25 cellular contexts compared by ENCODE assay signal in the genomic region with DNA sequence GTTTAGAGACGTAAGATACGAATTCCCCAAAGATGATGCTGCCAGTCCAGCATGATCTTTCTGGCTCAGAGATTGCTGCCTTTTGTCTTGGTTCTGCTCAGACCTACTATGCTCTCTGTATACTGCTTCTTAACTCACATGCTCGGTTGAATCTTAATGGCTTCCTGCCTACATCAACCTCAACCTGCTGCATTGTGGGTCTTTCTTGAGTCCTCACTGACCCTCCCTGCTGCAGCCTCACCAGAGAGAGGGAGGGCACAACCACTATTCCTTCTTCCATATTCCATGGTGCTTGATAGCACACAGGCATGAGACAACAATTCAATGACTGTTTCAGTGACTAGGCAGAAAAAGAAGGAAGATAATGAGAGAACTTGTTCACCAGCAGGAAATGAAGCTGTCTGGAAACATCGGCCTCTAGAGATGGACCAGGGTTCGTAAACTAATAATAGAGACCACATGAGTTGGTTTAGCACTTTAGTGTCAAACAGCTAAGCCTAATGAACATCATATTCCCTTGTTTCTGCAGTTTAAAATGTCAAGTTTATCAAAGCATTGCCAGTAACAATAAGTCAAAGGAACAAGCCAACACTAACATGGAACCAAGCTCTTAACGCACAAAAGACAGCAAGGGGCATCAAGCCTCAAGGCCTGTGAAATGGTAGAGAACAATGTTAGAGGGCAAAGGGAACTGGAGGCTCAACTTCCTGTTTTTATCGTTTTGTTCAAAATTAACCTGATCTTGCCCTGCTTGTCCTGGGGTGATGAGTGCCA.
"Had no signal": no experiment of that assay in that cellular context is flagged by ENCODE, and none has a peak within 500 bp of the region (broad histone marks: within the 10 kb centered on the region; RNA-seq: fewer than 3 reads in every experiment).

No MANE protein-coding gene starts in this region.

- H3K27me3 Mint-ChIP-seq: activated naive CD8-positive, alpha-beta T cell treated with anti-CD3 and anti-CD28 coated beads, Interleukin-2, amount 50 U/mL, for 24 hours had no signal

- H3K4me1 ChIP-seq: heart right ventricle, prostate gland, right atrium auricular region had no signal

- H3K4me3 ChIP-seq: coronary artery, heart right ventricle, ovary, prostate gland, right atrium auricular region, thyroid gland had no signal

- H3K9me3 Mint-ChIP-seq: activated CD4-positive, alpha-beta T cell treated with anti-CD3 and anti-CD28 coated beads, Interleukin-2, amount 10 ng/mL, durations not matched to agents 24 days and 14 days; activated CD8-positive, alpha-beta T cell treated with anti-CD3 and anti-CD28 coated beads for 36 hours; activated naive CD8-positive, alpha-beta T cell treated with anti-CD3 and anti-CD28 coated beads, Interleukin-2, amount 50 U/mL, for 24 hours; memory B cell; natural killer cell treated with Interleukin-12 subunit alpha and Interleukin-12 subunit beta and Interleukin-15 and Interleukin-18, amount 100 ng/mL, for 72 hours; stimulated activated naive CD8-positive, alpha-beta T cell treated with anti-CD3 and anti-CD28 coated beads, Interleukin-15, Interleukin-2, amounts not matched to agents 100 ng/mL and 50 ng/mL, for 24 hours had no signal

- H3K4me1 Mint-ChIP-seq: activated CD4-positive, alpha-beta T cell treated with anti-CD3 and anti-CD28 coated beads, Interleukin-2, amount 10 ng/mL, durations not matched to agents 24 days and 14 days; activated CD8-positive, alpha-beta memory T cell treated with anti-CD3 and anti-CD28 coated beads, Interleukin-2, amount 10 ng/mL, durations not matched to agents 7 days and 5 days; activated naive CD8-positive, alpha-beta T cell treated with anti-CD3 and anti-CD28 coated beads, Interleukin-2, amount 50 U/mL, for 24 hours; memory B cell had no signal

- DNase-seq: activated CD4-positive, alpha-beta T cell treated with anti-CD3 and anti-CD28 coated beads, Interleukin-2, amount 10 ng/mL, durations not matched to agents 24 days and 14 days; activated CD8-positive, alpha-beta memory T cell treated with anti-CD3 and anti-CD28 coated beads, Interleukin-2, amount 10 ng/mL, durations not matched to agents 7 days and 5 days; activated CD8-positive, alpha-beta T cell treated with anti-CD3 and anti-CD28 coated beads for 36 hours; activated gamma-delta T cell; activated naive CD4-positive, alpha-beta T cell treated with anti-CD3 and anti-CD28 coated beads, Interleukin-2, amount 50 U/mL, for 16 hours; activated naive CD8-positive, alpha-beta T cell treated with anti-CD3 and anti-CD28 coated beads, Interleukin-2, amount 50 U/mL, for 24 hours; activated T-cell treated with anti-CD3 and anti-CD28 coated beads for 4 hours; cerebellar nuclear complex; heart right ventricle; islet precursor cell; left colon; ovary; stimulated activated CD4-positive, alpha-beta T cell treated with anti-CD3 and anti-CD28 coated beads, Interleukin-4, amount 100 ng/mL, for 24 hours; substantia nigra; T-helper 9 cell; thyroid gland had no signal

- H3K36me3 Mint-ChIP-seq: activated CD8-positive, alpha-beta memory T cell treated with anti-CD3 and anti-CD28 coated beads, Interleukin-2, amount 10 ng/mL, durations not matched to agents 7 days and 5 days; memory B cell; natural killer cell treated with Interleukin-12 subunit alpha and Interleukin-12 subunit beta and Interleukin-15 and Interleukin-18, amount 100 ng/mL, for 72 hours had no signal

- ATAC-seq: activated CD4-positive, CD25-positive, alpha-beta regulatory T cell treated with anti-CD3 and anti-CD28 coated beads, Interleukin-2, amount 50 U/mL, for 24 hours; activated CD8-positive, alpha-beta memory T cell treated with anti-CD3 and anti-CD28 coated beads, Interleukin-2, amount 10 ng/mL, durations not matched to agents 7 days and 5 days; activated CD8-positive, alpha-beta T cell treated with anti-CD3 and anti-CD28 coated beads for 36 hours; activated naive CD8-positive, alpha-beta T cell treated with anti-CD3 and anti-CD28 coated beads, Interleukin-2, amount 50 U/mL, for 24 hours; heart right ventricle; left colon; natural killer cell treated with Interleukin-12 subunit alpha and Interleukin-12 subunit beta and Interleukin-15 and Interleukin-18, amount 100 ng/mL, for 72 hours had no signal

- H3K27ac Mint-ChIP-seq: activated CD4-positive, alpha-beta T cell treated with anti-CD3 and anti-CD28 coated beads, Interleukin-2, amount 10 ng/mL, durations not matched to agents 24 days and 14 days; activated CD8-positive, alpha-beta memory T cell treated with anti-CD3 and anti-CD28 coated beads, Interleukin-2, amount 10 ng/mL, durations not matched to agents 7 days and 5 days; activated CD8-positive, alpha-beta T cell treated with anti-CD3 and anti-CD28 coated beads for 36 hours; activated naive CD8-positive, alpha-beta T cell treated with anti-CD3 and anti-CD28 coated beads, Interleukin-2, amount 50 U/mL, for 24 hours; memory B cell; natural killer cell treated with Interleukin-12 subunit alpha and Interleukin-12 subunit beta and Interleukin-15 and Interleukin-18, amount 100 ng/mL, for 72 hours; stimulated activated naive CD8-positive, alpha-beta T cell treated with anti-CD3 and anti-CD28 coated beads, Interleukin-15, Interleukin-2, amounts not matched to agents 100 ng/mL and 50 ng/mL, for 24 hours had no signal

- H3K9me3 ChIP-seq: heart right ventricle, neutrophil, ovary, prostate gland, right atrium auricular region, thyroid gland had no signal

- H3K4me3 Mint-ChIP-seq: activated CD4-positive, alpha-beta T cell treated with anti-CD3 and anti-CD28 coated beads, Interleukin-2, amount 10 ng/mL, durations not matched to agents 24 days and 14 days; activated CD8-positive, alpha-beta memory T cell treated with anti-CD3 and anti-CD28 coated beads, Interleukin-2, amount 10 ng/mL, durations not matched to agents 7 days and 5 days; activated CD8-positive, alpha-beta T cell treated with anti-CD3 and anti-CD28 coated beads for 36 hours; activated naive CD8-positive, alpha-beta T cell treated with anti-CD3 and anti-CD28 coated beads, Interleukin-2, amount 50 U/mL, for 24 hours; memory B cell; natural killer cell treated with Interleukin-12 subunit alpha and Interleukin-12 subunit beta and Interleukin-15 and Interleukin-18, amount 100 ng/mL, for 72 hours; stimulated activated naive CD8-positive, alpha-beta T cell treated with anti-CD3 and anti-CD28 coated beads, Interleukin-15, Interleukin-2, amounts not matched to agents 100 ng/mL and 50 ng/mL, for 24 hours had no signal

- H3K36me3 ChIP-seq: heart right ventricle, neutrophil, ovary, prostate gland, right atrium auricular region, thyroid gland had no signal

- H3K27ac ChIP-seq: coronary artery, heart right ventricle, neutrophil, ovary, prostate gland, right atrium auricular region, thyroid gland, VCaP had no signal

- H3K27me3 ChIP-seq: heart right ventricle, neutrophil, ovary, right atrium auricular region, thyroid gland had no signal
